Comparison of ENCODE assay signal across 15 cellular contexts in genomic region chr6:48194596-48195295, GRCh38.
"Had no signal": no experiment of that assay in that cellular context is flagged by ENCODE, and none has a peak within 500 bp of the region (broad histone marks: within the 10 kb centered on the region; RNA-seq: fewer than 3 reads in every experiment).

No MANE protein-coding gene starts in this region.

- ATAC-seq: activated naive CD4-positive, alpha-beta T cell treated with anti-CD3 and anti-CD28 coated beads, Interleukin-2, amount 50 U/mL, for 72 hours; activated T-cell treated with anti-CD3 and anti-CD28 coated beads, Interleukin-2, amount 50 U/mL, for 72 hours; body of pancreas; heart left ventricle; left lung; pancreas; stimulated activated effector memory CD8-positive, alpha-beta T cell treated with anti-CD3 and anti-CD28 coated beads, Interleukin-12 subunit alpha, Interleukin-12 subunit beta, amount 100 ng/mL, for 72 hours had no signal

- FAIRE-seq: pancreas had no signal

- DNase-seq: activated CD4-positive, alpha-beta T cell treated with anti-CD3 and anti-CD28 coated beads, Interleukin-2, amount 10 ng/mL, durations not matched to agents 24 days and 14 days; activated CD4-positive, CD25-positive, alpha-beta regulatory T cell; activated CD8-positive, alpha-beta memory T cell treated with anti-CD3 and anti-CD28 coated beads, Interleukin-2, amount 50 U/mL, for 48 hours; activated gamma-delta T cell; activated T-cell treated with anti-CD3 and anti-CD28 coated beads, Interleukin-2, amount 50 U/mL, for 72 hours; amygdala; body of pancreas; caudate nucleus; foreskin fibroblast; heart left ventricle; naive B cell had no signal
